2 cellular contexts compared by ENCODE assay signal in genomic region chr1:45793942-45794604, GRCh38.
TF ChIP-seq lines count a peak whose summit lies in the region.

No MANE protein-coding gene starts in this region.

TF ChIP-seq in HepG2, 621 proteins besides CTCF, POLR2A, EP300 and RAD21 (continues in another document):
- TF ChIP-seq KLF11 (CRISPR knock-in tag; IDR thresholded peaks at IDR 0.05) (no peak), TFDP1 (CRISPR knock-in tag; IDR thresholded peaks at IDR 0.05; ENCODE audit: borderline replicate concordance) (no peak), ZNF180 (CRISPR knock-in tag; IDR thresholded peaks at IDR 0.05; ENCODE audit: borderline replicate concordance, low read depth) (no peak), SMC3 (IDR thresholded peaks at IDR 0.05; ENCODE audit: low read length) (peak; percentile 41; the same call in 1 of the 2 replicates), ADNP (CRISPR knock-in tag; IDR thresholded peaks at IDR 0.05) (no peak), KIAA2018 (CRISPR knock-in tag; IDR thresholded peaks at IDR 0.05; ENCODE audit: borderline replicate concordance) (no peak), ZNF572 (CRISPR knock-in tag; IDR thresholded peaks at IDR 0.05) (no peak), MAF1 (CRISPR knock-in tag; IDR thresholded peaks at IDR 0.05; ENCODE audit: borderline replicate concordance) (no peak), ZKSCAN5 (CRISPR knock-in tag; IDR thresholded peaks at IDR 0.05) (no peak), ZBED4 (CRISPR knock-in tag; IDR thresholded peaks at IDR 0.05; ENCODE audit: borderline replicate concordance) (peak; percentile 68; the same call in 1 of the 2 replicates), ZNF788 (CRISPR knock-in tag; IDR thresholded peaks at IDR 0.05; ENCODE audit: borderline replicate concordance) (no peak)

TF ChIP-seq in GM23338, 12 proteins besides CTCF, POLR2A, EP300 and RAD21:
- TF ChIP-seq EZH2 (IDR thresholded peaks at IDR 0.05; ENCODE audit: low read depth, unreplicated experiment) (no peak), STAT1 (IDR thresholded peaks at IDR 0.05; ENCODE audit: unreplicated experiment) (no peak), EZH2phosphoT487 (IDR thresholded peaks at IDR 0.05; ENCODE audit: unreplicated experiment) (no peak), POLR2AphosphoS5 (IDR thresholded peaks at IDR 0.05; ENCODE audit: low read depth) (no peak), JUNB (IDR thresholded peaks at IDR 0.05; ENCODE audit: unreplicated experiment) (no peak), REST (IDR thresholded peaks at IDR 0.05; ENCODE audit: unreplicated experiment) (no peak), ZNF114 (CRISPR knock-in tag; IDR thresholded peaks at IDR 0.05) (no peak), CREB1 (CRISPR knock-in tag; IDR thresholded peaks at IDR 0.05; ENCODE audit: low read depth) (no peak), ZNF331 (CRISPR knock-in tag; IDR thresholded peaks at IDR 0.05; ENCODE audit: low read depth) (no peak)
